In genomic region chr14:99802301-99803105, GRCh38 we compare ENCODE assay signal across 25 cellular contexts. TPM values are rescaled to one million over a fixed set of nuclear protein-coding genes. Genes with fewer than 3 reads are reported as not detected.
DNase-seq lines count a peak whose midpoint lies in the region; ATAC-seq and TF ChIP-seq lines count a peak whose summit lies in the region.
"Had no signal": no experiment of that assay in that cellular context is flagged by ENCODE, and none has a peak within 500 bp of the region (broad histone marks: within the 10 kb centered on the region; RNA-seq: fewer than 3 reads in every experiment).

No MANE protein-coding gene starts in this region.

- H3K27ac ChIP-seq in coronary artery = no peak overlapping the region
- no peak overlapping the region for H3K27ac ChIP-seq in aorta (ENCODE audit: low read depth in 1 of 2, low read length in 2 of 2)
- H3K27ac ChIP-seq: BLaER1 treated with 17β-estradiol and CSF1 and Interleukin-3, amounts not matched to agents 10 nM and 100 nM; left lung; tibial nerve had no signal

- H3K4me1 ChIP-seq in aorta (ENCODE audit: control insufficient read depth in 1 of 2, insufficient read depth in 2 of 2, low read length in 2 of 2) = no peaks in the 10 kb centered on the region
- H3K4me1 ChIP-seq: Caco-2, left lung had no signal

- ATAC-seq in HG02571 (IDR thresholded peaks at IDR 0.05; ENCODE audit: unreplicated experiment) (no peak), aorta (ENCODE audit: low FRiP score) (no peak)
- ATAC-seq: HepG2, left lung, Right ventricle myocardium inferior, SK-N-SH treated with all-trans-retinoic acid at 6 μM for 48 hours, T-helper 17 cell had no signal

- H3K9me3 ChIP-seq in MG63 = no peaks in the 10 kb centered on the region
- H3K9me3 ChIP-seq in aorta (ENCODE audit: control insufficient read depth, low read length) = no peaks in the 10 kb centered on the region
- H3K9me3 ChIP-seq: Caco-2, left lung, tibial nerve had no signal

- no peaks in the 10 kb centered on the region for H3K36me3 ChIP-seq in MG63
- no peaks in the 10 kb centered on the region for H3K36me3 ChIP-seq in aorta (ENCODE audit: control insufficient read depth in 1 of 2, insufficient read depth in 2 of 2, low read length in 1 of 2)
- H3K36me3 ChIP-seq: BLaER1 treated with 17β-estradiol and CSF1 and Interleukin-3, amounts not matched to agents 10 nM and 100 nM; left lung; tibial nerve had no signal

- DNase-seq in EH (ENCODE audit: low read depth) = peak; percentile 33
- peak; percentile 76 for DNase-seq in MG63
- peak; percentile 52 for DNase-seq in coronary artery (ENCODE audit: low spot score)
- DNase-seq in posterior vena cava (ENCODE audit: low spot score) = peak; percentile 66
- DNase-seq in aorta = no peak
- DNase-seq in NCI-H526 (lab: John Stamatoyannopoulos, UW) = no peak
- DNase-seq: activated CD4-positive, alpha-beta T cell treated with anti-CD3 and anti-CD28 coated beads for 48 hours; activated gamma-delta T cell; activated T-cell treated with anti-CD3 and anti-CD28 coated beads, Interleukin-2, amount 50 U/mL, for 24 hours; Caco-2; cerebellar nuclear complex; dorsolateral prefrontal cortex; left lung; NCI-H1930; NCI-H2227 treated with DMSO at 0.1 percent for 48 hours; NCI-H774; OCI-M1; stimulated activated CD4-positive, alpha-beta T cell treated with anti-CD3 and anti-CD28 coated beads, Interleukin-2, amount 100 ng/mL, for 48 hours; T-helper 17 cell had no signal

- 91 to 98% methylated on average over 13 of the region's 13 CpGs for WGBS in aorta, 2 donors

- no peak overlapping the region for H3K4me3 ChIP-seq in MG63
- H3K4me3 ChIP-seq in coronary artery = no peak overlapping the region
- H3K4me3 ChIP-seq in aorta (ENCODE audit: low read length in 2 of 2) = no peak overlapping the region
- H3K4me3 ChIP-seq: BLaER1 treated with 17β-estradiol and CSF1 and Interleukin-3, amounts not matched to agents 10 nM and 100 nM; dorsolateral prefrontal cortex; left lung; tibial nerve had no signal

- H3K27me3 ChIP-seq in MG63 (no peaks in the 10 kb centered on the region), aorta (ENCODE audit: control insufficient read depth in 1 of 2, insufficient read depth in 2 of 2, low read length in 1 of 2) (no peaks in the 10 kb centered on the region)
- H3K27me3 ChIP-seq: dorsolateral prefrontal cortex, tibial nerve had no signal

- intact Hi-C loops in posterior vena cava (cut with DNase I) = loop anchor here in 1 of 2 donors (10.0 kb wide), 2 partner anchors 68 to 688 kb away; no protein-coding TSS in a partner anchor
- intact Hi-C loops in aorta (cut with DNase I) = no loop called here

- no peak for TF ChIP-seq CTCF in coronary artery (IDR thresholded peaks at IDR 0.05)

RNA-seq across cellular contexts. Expression of gene EML1, which starts 9.3 kb away (rescaled TPM):
- 9.7 and 11.8 TPM in 2 replicates for total RNA-seq in MG63 (2014; rRNA removed; shearing (Covaris generic); ENCODE audit: low replicate concordance)
- 10 to 100 TPM; 83.1 to 92.6 TPM for total RNA-seq in posterior vena cava
- 10 to 100 TPM; 45.9 to 62.0 TPM for total RNA-seq in aorta
- 10 to 100 TPM in 1 of 2 donors, 1 to 10 TPM in 1; 4.8 to 27.4 TPM for polyA plus RNA-seq in aorta

Comparison
In these comparisons a context has a peak if more than half of its experiments do, and no peak if none do; other contexts are left out.
1. DNase-seq: peak in EH (single experiment), MG63 (single experiment), coronary artery (single experiment) and posterior vena cava (single experiment); none in aorta (0 of 2) and NCI-H526 (0 of 2).